In the genomic region with DNA sequence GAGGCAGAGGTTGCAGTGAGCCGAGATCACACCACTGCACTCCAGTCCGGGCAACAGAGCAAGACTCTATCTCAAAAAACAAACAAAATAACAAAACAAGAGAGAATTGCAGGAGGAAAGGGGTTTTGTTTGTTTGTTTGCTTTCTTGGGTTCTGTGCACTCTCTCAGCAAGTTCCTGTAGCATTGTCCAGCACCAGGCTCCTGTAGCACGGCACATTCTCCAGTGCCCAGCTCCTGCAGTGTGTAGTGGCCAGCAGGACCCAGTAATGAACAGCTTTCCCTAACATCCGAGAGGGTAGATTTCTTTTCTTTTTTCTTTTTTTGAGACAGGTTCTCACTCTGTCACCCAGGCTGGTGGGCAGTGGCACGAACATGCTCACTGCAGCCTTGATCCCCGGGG, we compare ENCODE assay signal across 4 cellular contexts.
TF ChIP-seq lines count a peak whose summit lies in the region.

No MANE protein-coding gene starts in this region.

TF ChIP-seq in GM23338, 12 proteins besides CTCF, POLR2A, EP300 and RAD21 (continues in another document):
- TF ChIP-seq, protein P1, sequence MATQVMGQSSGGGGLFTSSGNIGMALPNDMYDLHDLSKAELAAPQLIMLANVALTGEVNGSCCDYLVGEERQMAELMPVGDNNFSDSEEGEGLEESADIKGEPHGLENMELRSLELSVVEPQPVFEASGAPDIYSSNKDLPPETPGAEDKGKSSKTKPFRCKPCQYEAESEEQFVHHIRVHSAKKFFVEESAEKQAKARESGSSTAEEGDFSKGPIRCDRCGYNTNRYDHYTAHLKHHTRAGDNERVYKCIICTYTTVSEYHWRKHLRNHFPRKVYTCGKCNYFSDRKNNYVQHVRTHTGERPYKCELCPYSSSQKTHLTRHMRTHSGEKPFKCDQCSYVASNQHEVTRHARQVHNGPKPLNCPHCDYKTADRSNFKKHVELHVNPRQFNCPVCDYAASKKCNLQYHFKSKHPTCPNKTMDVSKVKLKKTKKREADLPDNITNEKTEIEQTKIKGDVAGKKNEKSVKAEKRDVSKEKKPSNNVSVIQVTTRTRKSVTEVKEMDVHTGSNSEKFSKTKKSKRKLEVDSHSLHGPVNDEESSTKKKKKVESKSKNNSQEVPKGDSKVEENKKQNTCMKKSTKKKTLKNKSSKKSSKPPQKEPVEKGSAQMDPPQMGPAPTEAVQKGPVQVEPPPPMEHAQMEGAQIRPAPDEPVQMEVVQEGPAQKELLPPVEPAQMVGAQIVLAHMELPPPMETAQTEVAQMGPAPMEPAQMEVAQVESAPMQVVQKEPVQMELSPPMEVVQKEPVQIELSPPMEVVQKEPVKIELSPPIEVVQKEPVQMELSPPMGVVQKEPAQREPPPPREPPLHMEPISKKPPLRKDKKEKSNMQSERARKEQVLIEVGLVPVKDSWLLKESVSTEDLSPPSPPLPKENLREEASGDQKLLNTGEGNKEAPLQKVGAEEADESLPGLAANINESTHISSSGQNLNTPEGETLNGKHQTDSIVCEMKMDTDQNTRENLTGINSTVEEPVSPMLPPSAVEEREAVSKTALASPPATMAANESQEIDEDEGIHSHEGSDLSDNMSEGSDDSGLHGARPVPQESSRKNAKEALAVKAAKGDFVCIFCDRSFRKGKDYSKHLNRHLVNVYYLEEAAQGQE (IDR thresholded peaks at IDR 0.05; ENCODE audit: unreplicated experiment), result no peak
- TF ChIP-seq CREB1 (CRISPR knock-in tag; IDR thresholded peaks at IDR 0.05; ENCODE audit: low read depth) (no peak), EZH2phosphoT487 (IDR thresholded peaks at IDR 0.05; ENCODE audit: unreplicated experiment) (no peak), EZH2 (IDR thresholded peaks at IDR 0.05; ENCODE audit: low read depth, unreplicated experiment) (no peak)

TF ChIP-seq in IMR-90, 13 proteins besides CTCF, POLR2A, EP300 and RAD21:
- no peak for TF ChIP-seq CEBPB (IDR thresholded peaks at IDR 0.05; ENCODE audit: low read depth, low read length)
- no peak for TF ChIP-seq NFE2L2 (IDR thresholded peaks at IDR 0.05; ENCODE audit: low read depth, low read length)
- TF ChIP-seq, protein P2, sequence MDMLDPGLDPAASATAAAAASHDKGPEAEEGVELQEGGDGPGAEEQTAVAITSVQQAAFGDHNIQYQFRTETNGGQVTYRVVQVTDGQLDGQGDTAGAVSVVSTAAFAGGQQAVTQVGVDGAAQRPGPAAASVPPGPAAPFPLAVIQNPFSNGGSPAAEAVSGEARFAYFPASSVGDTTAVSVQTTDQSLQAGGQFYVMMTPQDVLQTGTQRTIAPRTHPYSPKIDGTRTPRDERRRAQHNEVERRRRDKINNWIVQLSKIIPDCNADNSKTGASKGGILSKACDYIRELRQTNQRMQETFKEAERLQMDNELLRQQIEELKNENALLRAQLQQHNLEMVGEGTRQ (IDR thresholded peaks at IDR 0.05; ENCODE audit: low read depth, low read length), result no peak
- no peak for TF ChIP-seq SMC3 (IDR thresholded peaks at IDR 0.05; ENCODE audit: low read depth, low read length)

TF ChIP-seq in H1, 55 proteins besides CTCF, POLR2A, EP300 and RAD21:
- TF ChIP-seq, protein P3, sequence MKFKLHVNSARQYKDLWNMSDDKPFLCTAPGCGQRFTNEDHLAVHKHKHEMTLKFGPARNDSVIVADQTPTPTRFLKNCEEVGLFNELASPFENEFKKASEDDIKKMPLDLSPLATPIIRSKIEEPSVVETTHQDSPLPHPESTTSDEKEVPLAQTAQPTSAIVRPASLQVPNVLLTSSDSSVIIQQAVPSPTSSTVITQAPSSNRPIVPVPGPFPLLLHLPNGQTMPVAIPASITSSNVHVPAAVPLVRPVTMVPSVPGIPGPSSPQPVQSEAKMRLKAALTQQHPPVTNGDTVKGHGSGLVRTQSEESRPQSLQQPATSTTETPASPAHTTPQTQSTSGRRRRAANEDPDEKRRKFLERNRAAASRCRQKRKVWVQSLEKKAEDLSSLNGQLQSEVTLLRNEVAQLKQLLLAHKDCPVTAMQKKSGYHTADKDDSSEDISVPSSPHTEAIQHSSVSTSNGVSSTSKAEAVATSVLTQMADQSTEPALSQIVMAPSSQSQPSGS (IDR thresholded peaks at IDR 0.05; ENCODE audit: low read length), result no peak
- no peak for TF ChIP-seq RFX5 (IDR thresholded peaks at IDR 0.05; ENCODE audit: borderline replicate concordance, low read depth, low read length)
- TF ChIP-seq SRF (IDR thresholded peaks at IDR 0.05; ENCODE audit: low read depth, low read length), result no peak
- no peak for TF ChIP-seq EZH2 (IDR thresholded peaks at IDR 0.05; ENCODE audit: low read depth, low read length, severe bottlenecking)
- no peak for TF ChIP-seq GTF2F1 (IDR thresholded peaks at IDR 0.05; ENCODE audit: borderline replicate concordance, low read depth, low read length)
- TF ChIP-seq, protein P2 (IDR thresholded peaks at IDR 0.05; ENCODE audit: low read length), result no peak
- no peak for TF ChIP-seq TBP (IDR thresholded peaks at IDR 0.05; ENCODE audit: low read depth, low read length)
- no peak for TF ChIP-seq SP1 (IDR thresholded peaks at IDR 0.05; ENCODE audit: low read depth, low read length)
- TF ChIP-seq, protein P4, sequence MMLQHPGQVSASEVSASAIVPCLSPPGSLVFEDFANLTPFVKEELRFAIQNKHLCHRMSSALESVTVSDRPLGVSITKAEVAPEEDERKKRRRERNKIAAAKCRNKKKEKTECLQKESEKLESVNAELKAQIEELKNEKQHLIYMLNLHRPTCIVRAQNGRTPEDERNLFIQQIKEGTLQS (IDR thresholded peaks at IDR 0.05; ENCODE audit: insufficient read depth, low read depth, low read length), result no peak
- TF ChIP-seq CHD2 (IDR thresholded peaks at IDR 0.05; ENCODE audit: low read length), result no peak
- no peak for TF ChIP-seq RBBP5 (IDR thresholded peaks at IDR 0.05; ENCODE audit: borderline replicate concordance, low read depth, low read length)
- no peak for TF ChIP-seq KDM1A (IDR thresholded peaks at IDR 0.05; ENCODE audit: borderline replicate concordance, low read length)
- no peak for TF ChIP-seq SP4 (IDR thresholded peaks at IDR 0.05; ENCODE audit: low read length)
- no peak for TF ChIP-seq JUND (IDR thresholded peaks at IDR 0.05; ENCODE audit: low read length)
TF ChIP-seq in H1: peak in this region for 0.

TF ChIP-seq in liver, 16 proteins besides CTCF, POLR2A, EP300 and RAD21:
- TF ChIP-seq TAF1 (conservative IDR thresholded peaks at IDR 0.05), result no peak
- TF ChIP-seq, protein P4 (IDR thresholded peaks at IDR 0.05), result no peak
- TF ChIP-seq FOXA2 (IDR thresholded peaks at IDR 0.05), result no peak
- TF ChIP-seq, protein P5, sequence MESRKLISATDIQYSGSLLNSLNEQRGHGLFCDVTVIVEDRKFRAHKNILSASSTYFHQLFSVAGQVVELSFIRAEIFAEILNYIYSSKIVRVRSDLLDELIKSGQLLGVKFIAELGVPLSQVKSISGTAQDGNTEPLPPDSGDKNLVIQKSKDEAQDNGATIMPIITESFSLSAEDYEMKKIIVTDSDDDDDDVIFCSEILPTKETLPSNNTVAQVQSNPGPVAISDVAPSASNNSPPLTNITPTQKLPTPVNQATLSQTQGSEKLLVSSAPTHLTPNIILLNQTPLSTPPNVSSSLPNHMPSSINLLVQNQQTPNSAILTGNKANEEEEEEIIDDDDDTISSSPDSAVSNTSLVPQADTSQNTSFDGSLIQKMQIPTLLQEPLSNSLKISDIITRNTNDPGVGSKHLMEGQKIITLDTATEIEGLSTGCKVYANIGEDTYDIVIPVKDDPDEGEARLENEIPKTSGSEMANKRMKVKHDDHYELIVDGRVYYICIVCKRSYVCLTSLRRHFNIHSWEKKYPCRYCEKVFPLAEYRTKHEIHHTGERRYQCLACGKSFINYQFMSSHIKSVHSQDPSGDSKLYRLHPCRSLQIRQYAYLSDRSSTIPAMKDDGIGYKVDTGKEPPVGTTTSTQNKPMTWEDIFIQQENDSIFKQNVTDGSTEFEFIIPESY (IDR thresholded peaks at IDR 0.05), result no peak
- no peak for TF ChIP-seq RXRA (IDR thresholded peaks at IDR 0.05)
- TF ChIP-seq FOXA1 (IDR thresholded peaks at IDR 0.05), result no peak
- TF ChIP-seq, protein P1 (IDR thresholded peaks at IDR 0.05), result no peak
- TF ChIP-seq SP1 (IDR thresholded peaks at IDR 0.05), result no peak
- no peak for TF ChIP-seq EGR1 (IDR thresholded peaks at IDR 0.05; ENCODE audit: low read depth in 2 of 2)
- TF ChIP-seq YY1 (IDR thresholded peaks at IDR 0.05), result no peak
- TF ChIP-seq HNF4G (IDR thresholded peaks at IDR 0.05), result no peak
- no peak for TF ChIP-seq GABPA (IDR thresholded peaks at IDR 0.05 in 1 of 2, conservative IDR thresholded peaks at IDR 0.05 in 1 of 2)
